32 cellular contexts compared by ENCODE assay signal in genomic region chr3:124444893-124445292, GRCh38.
"Had no signal": no experiment of that assay in that cellular context is flagged by ENCODE, and none has a peak within 500 bp of the region (broad histone marks: within the 10 kb centered on the region; RNA-seq: fewer than 3 reads in every experiment).

No MANE protein-coding gene starts in this region.

- H3K27me3 ChIP-seq: adrenal gland, ascending aorta, body of pancreas, brain microvascular endothelial cell, breast epithelium, cardiac muscle cell had no signal

- H3K27ac ChIP-seq: adrenal gland, ascending aorta, body of pancreas, brain microvascular endothelial cell, breast epithelium, cardiac muscle cell had no signal

- H3K4me3 ChIP-seq: adrenal gland, ascending aorta, body of pancreas, breast epithelium, cardiac muscle cell had no signal

- FAIRE-seq: astrocyte, bronchial epithelial cell had no signal

- DNase-seq: activated effector memory CD4-positive, alpha-beta T cell treated with anti-CD3 and anti-CD28 coated beads, Interleukin-2, amount 50 U/mL, for 16 hours; activated effector memory CD4-positive, alpha-beta T cell treated with Interleukin-2 at 50 U/mL for 16 hours; activated gamma-delta T cell; activated gamma-delta T cell treated with Interleukin-2 at 50 U/mL for 16 hours; activated naive CD4-positive, alpha-beta T cell; activated naive CD4-positive, alpha-beta T cell treated with anti-CD3 and anti-CD28 coated beads for 36 hours; activated naive CD4-positive, alpha-beta T cell treated with anti-CD3 and anti-CD28 coated beads, Interleukin-2, amount 10 ng/mL, durations not matched to agents 7 days and 5 days; activated naive CD4-positive, alpha-beta T cell treated with anti-CD3 and anti-CD28 coated beads, Interleukin-2, amount 50 U/mL, for 16 hours; activated naive CD4-positive, alpha-beta T cell treated with Interleukin-2 at 50 U/mL for 16 hours; activated naive CD8-positive, alpha-beta T cell treated with anti-CD3 and anti-CD28 coated beads for 36 hours; activated naive CD8-positive, alpha-beta T cell treated with anti-CD3 and anti-CD28 coated beads, Interleukin-2, amount 10 ng/mL, durations not matched to agents 7 days and 5 days; activated naive CD8-positive, alpha-beta T cell treated with anti-CD3 and anti-CD28 coated beads, Interleukin-2, amount 50 U/mL, for 24 hours; activated T-cell treated with anti-CD3 and anti-CD28 coated beads, Interleukin-2, amount 50 U/mL, for 1 hour; activated T-cell treated with anti-CD3 and anti-CD28 coated beads, Interleukin-2, amount 50 U/mL, for 24 hours; activated T-cell treated with anti-CD3 and anti-CD28 coated beads, Interleukin-2, amount 50 U/mL, for 4 hours; activated T-cell treated with anti-CD3 and anti-CD28 coated beads, Interleukin-2, amount 50 U/mL, for 48 hours; activated T-cell treated with anti-CD3 and anti-CD28 coated beads, Interleukin-2, amount 50 U/mL, for 72 hours; adrenal gland; amniotic stem cell; amygdala; anterior cingulate cortex; aorta; body of pancreas; brain microvascular endothelial cell; caudate nucleus; central memory CD4-positive, alpha-beta T cell; cerebellar nuclear complex had no signal

- H3K4me1 ChIP-seq: adrenal gland, ascending aorta, body of pancreas, breast epithelium had no signal

- H3K9me3 ChIP-seq: adrenal gland, ascending aorta, body of pancreas, breast epithelium had no signal

- H3K36me3 ChIP-seq: brain microvascular endothelial cell, breast epithelium, cardiac muscle cell had no signal
